11 cellular contexts compared by ENCODE assay signal in the genomic region with DNA sequence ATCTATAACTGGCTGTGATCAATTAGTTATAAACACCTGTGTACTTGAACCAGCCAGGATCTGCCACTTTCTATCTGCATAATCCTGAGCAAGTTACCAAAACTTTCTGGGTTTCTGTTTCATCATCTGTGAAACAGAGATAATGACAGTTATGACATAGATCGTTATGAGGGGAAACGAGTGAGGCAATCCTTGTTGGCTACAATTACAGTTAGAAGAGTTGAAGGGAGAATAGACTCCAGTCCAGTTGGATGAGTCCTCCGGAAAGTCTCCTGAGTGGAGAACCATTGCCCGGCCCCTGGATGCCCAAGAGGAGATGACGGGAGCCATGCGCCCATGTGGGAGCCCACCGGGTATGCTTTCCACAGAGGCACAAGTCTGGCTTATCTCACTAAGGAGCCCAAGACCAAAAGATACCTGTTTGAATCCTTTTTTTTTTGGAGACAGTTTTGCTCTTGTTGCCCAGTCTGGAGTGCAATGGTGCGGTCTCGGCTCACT. TPM values are rescaled to one million over a fixed set of nuclear protein-coding genes. Genes with fewer than 3 reads are reported as not detected.
DNase-seq lines count a peak whose midpoint lies in the region; ATAC-seq and TF ChIP-seq lines count a peak whose summit lies in the region.
"Had no signal": no experiment of that assay in that cellular context is flagged by ENCODE, and none has a peak within 500 bp of the region (broad histone marks: within the 10 kb centered on the region; RNA-seq: fewer than 3 reads in every experiment).

No MANE protein-coding gene starts in this region.

- ATAC-seq in GM21381 (IDR thresholded peaks at IDR 0.05; ENCODE audit: unreplicated experiment): peak; percentile 70

- peak overlapping the region; percentile 88 to 91 for H3K27ac ChIP-seq in breast epithelium
- H3K27ac ChIP-seq in OCI-LY7 (ENCODE audit: low read depth, low read length, poor library complexity, severe bottlenecking): no peak overlapping the region
- no peak overlapping the region for H3K27ac ChIP-seq in Karpas-422 (ENCODE audit: low read length)

- POLR2A ChIA-PET in OCI-LY7 (lab: Charles Lee): no interaction called here

- no peaks in the 10 kb centered on the region for H3K36me3 ChIP-seq in breast epithelium
- no peaks in the 10 kb centered on the region for H3K36me3 ChIP-seq in OCI-LY7 (ENCODE audit: insufficient read depth, low read length)
- H3K36me3 ChIP-seq in Karpas-422 (ENCODE audit: insufficient read depth, low read length): no peaks in the 10 kb centered on the region

- H3K4me3 ChIP-seq in breast epithelium (no peak overlapping the region), OCI-LY7 (ENCODE audit: low read depth, low read length, poor library complexity, severe bottlenecking) (no peak overlapping the region), Karpas-422 (ENCODE audit: low read length) (no peak overlapping the region)

- in situ Hi-C loops in KBM-7 (cut with MboI; ENCODE audit: low pct_unique_long_range_greater_than_20kb, low sequenced_read_pairs): no loop called here

- H3K9me2 ChIP-seq in OCI-LY7 (ENCODE audit: insufficient read depth, low read length) (no peaks in the 10 kb centered on the region), Karpas-422 (replicated peaks; ENCODE audit: insufficient read depth, low read length) (no peaks in the 10 kb centered on the region)

- DNase-seq in AML-193 (lab: John Stamatoyannopoulos, UW) (peak; percentile 88 to 92), KBM-7 (peak; percentile 52), breast epithelium (ENCODE audit: low spot score in 2 of 2) (no peak), OCI-LY7 (ENCODE audit: low spot score) (no peak), Karpas-422 (no peak), NCI-H345 treated with DMSO at 0.1 percent for 48 hours (lab: John Stamatoyannopoulos, UW; ENCODE audit: unreplicated experiment) (no peak), HPDE6-E6E7 (ENCODE audit: extremely low spot score) (no peak)
- DNase-seq: activated CD4-positive, CD25-positive, alpha-beta regulatory T cell treated with anti-CD3 and anti-CD28 coated beads, Interleukin-2, amount 50 U/mL, for 72 hours; left cardiac atrium; stimulated activated CD4-positive, alpha-beta T cell treated with anti-CD3 and anti-CD28 coated beads, Interleukin-15, amount 100 ng/mL, for 24 hours had no signal

- TF ChIP-seq CTCF in breast epithelium (IDR thresholded peaks at IDR 0.05) (no peak), OCI-LY7 (conservative IDR thresholded peaks at IDR 0.05; ENCODE audit: low read length) (no peak)

- CTCF ChIA-PET in OCI-LY7 (lab: Charles Lee; ENCODE audit: unreplicated experiment): no interaction called here

- H3K27me3 ChIP-seq in breast epithelium (no peaks in the 10 kb centered on the region), Karpas-422 (ENCODE audit: low read length) (no peaks in the 10 kb centered on the region)

- H3K9ac ChIP-seq in Karpas-422 (ENCODE audit: low read length): no peak overlapping the region

- H3K9me3 ChIP-seq in breast epithelium (no peaks in the 10 kb centered on the region), OCI-LY7 (ENCODE audit: low read length) (no peaks in the 10 kb centered on the region), Karpas-422 (ENCODE audit: low read length) (no peaks in the 10 kb centered on the region)

- no peaks in the 10 kb centered on the region for H4K20me1 ChIP-seq in OCI-LY7 (ENCODE audit: insufficient read depth, low read length)
- H4K20me1 ChIP-seq in Karpas-422 (ENCODE audit: insufficient read depth, low read depth, low read length): no peaks in the 10 kb centered on the region

- BruUV-seq in OCI-LY7 (replicated peaks; lab: Mats Ljungman, UMichigan): no TSS peak

- H3K4me1 ChIP-seq in breast epithelium: peaks cover 0 to 12% of the 10 kb centered on the region in 2 donors
- no peaks in the 10 kb centered on the region for H3K4me1 ChIP-seq in OCI-LY7 (ENCODE audit: insufficient read depth, low read length, poor library complexity, severe bottlenecking)
- H3K4me1 ChIP-seq in Karpas-422 (ENCODE audit: low read length): no peaks in the 10 kb centered on the region

- H2AFZ ChIP-seq in OCI-LY7 (ENCODE audit: low read length) (no peak overlapping the region), Karpas-422 (ENCODE audit: low read length) (no peak overlapping the region)

- H3K4me2 ChIP-seq in OCI-LY7 (ENCODE audit: low read length) (no peak overlapping the region), Karpas-422 (ENCODE audit: low read depth, low read length, poor library complexity, severe bottlenecking) (no peak overlapping the region)

- H3K79me2 ChIP-seq in OCI-LY7 (ENCODE audit: insufficient read depth, low read depth, low read length) (no peaks in the 10 kb centered on the region), Karpas-422 (ENCODE audit: low read length) (no peaks in the 10 kb centered on the region)

- intact Hi-C loops in breast epithelium (cut with DNase I; ENCODE audit: low total_unique reads) (no loop called here), OCI-LY7 (cut with micrococcal nuclease; ENCODE audit: unreplicated experiment) (no loop called here)

- TF ChIP-seq POLR2A in breast epithelium (IDR thresholded peaks at IDR 0.05): no peak

RNA-seq across cellular contexts. Expression of gene PDE6A, which starts 4.5 kb away (rescaled TPM):
- total RNA-seq in breast epithelium (under 1 TPM in 2 of 3 donors, not detected in 1; under 0.01 to 0.15 TPM), OCI-LY7 (2022) (not detected in 2 replicates)
- total RNA-seq in OCI-LY7 (2014; rRNA removed; shearing (Covaris generic)): not detected in 2 replicates
- total RNA-seq in Karpas-422 (2014; rRNA removed; shearing (Covaris generic); ENCODE audit: low replicate concordance): not detected in 2 replicates

RNA-seq across cellular contexts. Expression of gene SLC26A2, which starts 20.4 kb away (rescaled TPM):
- 100 to 1,000 TPM in 1 of 3 donors, 10 to 100 TPM in 2; 10.6 to 103 (median 30.2) TPM for total RNA-seq in breast epithelium
- 1.2 and 2.1 TPM in 2 replicates for total RNA-seq in OCI-LY7 (2014; rRNA removed; shearing (Covaris generic))
- 2.8 and 3.5 TPM in 2 replicates for total RNA-seq in OCI-LY7 (2022)
- total RNA-seq in Karpas-422 (2014; rRNA removed; shearing (Covaris generic); ENCODE audit: low replicate concordance): 3.9 and 5.4 TPM in 2 replicates

Comparison
In these comparisons a context has a peak if more than half of its experiments do, and no peak if none do; other contexts are left out.
1. DNase-seq: peak in AML-193 (2 of 2) and KBM-7 (single experiment); none in breast epithelium (0 of 2), OCI-LY7 (single experiment), Karpas-422 (single experiment), NCI-H345 treated with DMSO at 0.1 percent for 48 hours (single experiment) and HPDE6-E6E7 (single experiment).
2. H3K27ac ChIP-seq: peak in breast epithelium (2 of 2); none in OCI-LY7 (single experiment) and Karpas-422 (single experiment).